8 cellular contexts compared by ENCODE assay signal in the genomic region with DNA sequence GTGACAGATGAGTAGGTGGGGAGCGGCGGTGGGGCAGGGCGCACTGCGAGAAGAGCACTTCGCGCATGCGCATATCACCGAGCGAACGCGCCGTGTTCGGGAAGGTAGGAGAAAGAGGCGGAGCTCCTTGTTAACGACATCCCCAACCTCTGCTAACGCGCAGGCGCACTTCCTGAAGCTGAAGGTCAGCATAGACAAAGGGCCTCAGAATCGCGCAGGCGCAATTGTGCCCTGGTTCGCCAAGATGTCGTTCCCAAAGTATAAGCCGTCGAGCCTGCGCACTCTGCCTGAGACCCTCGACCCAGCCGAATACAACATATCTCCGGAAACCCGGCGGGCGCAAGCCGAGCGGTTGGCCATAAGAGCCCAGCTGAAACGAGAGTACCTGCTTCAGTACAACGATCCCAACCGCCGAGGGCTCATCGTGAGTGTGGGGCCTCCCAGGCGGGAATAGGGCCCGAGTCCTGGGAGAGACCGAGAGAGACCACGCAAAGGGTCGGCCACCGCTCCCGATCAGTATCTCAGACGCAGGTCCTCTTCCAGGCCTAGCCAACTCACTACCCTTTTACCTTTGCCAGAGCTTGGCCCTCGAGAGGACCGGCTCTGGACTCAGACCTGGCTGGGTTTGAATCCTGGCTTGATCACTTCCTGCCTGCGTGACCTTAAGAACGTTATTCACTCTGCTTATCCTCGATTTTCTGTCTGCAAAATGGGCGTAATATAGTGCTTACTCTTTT. TPM values are rescaled to one million over a fixed set of nuclear protein-coding genes. Genes with fewer than 3 reads are reported as not detected.
A peak's percentile ranks its signal among the peaks of the same experiment; 100 is the strongest.
DNase-seq lines count a peak whose midpoint lies in the region; ATAC-seq and TF ChIP-seq lines count a peak whose summit lies in the region.

A gene (plus strand): TSS at position 221 of the 737 bp plus-strand sequence. CDS start 24 bp downstream, at position 245.

- H3F3A ChIP-seq in OCI-LY1 (ENCODE audit: insufficient read depth, low read length) = no peaks in the 10 kb centered on the region

- peak within 1 kb of the TSS; percentile 61 for H2AFZ ChIP-seq in OCI-LY1 (ENCODE audit: low read length)

- CTCF ChIA-PET in Calu3 (lab: Charles Lee) = interaction anchor here (0.9 to 1.5 kb wide), 6 partner anchors 28 to 248 kb away, joined by 3 to 6 read pairs (median 3); a partner anchor contains a TSS

- peak within 1 kb of the TSS; percentile 92 for H3K9ac ChIP-seq in HUES64 (ENCODE audit: low read depth, low read length)
- H3K9ac ChIP-seq in OCI-LY1 (ENCODE audit: low read length) = peak within 1 kb of the TSS; percentile 99

- H3K36me3 ChIP-seq in HUES64 (ENCODE audit: insufficient read depth, low read length) = peaks cover 37% of the 10 kb centered on the region
- peaks cover 44% of the 10 kb centered on the region for H3K36me3 ChIP-seq in OCI-LY1 (ENCODE audit: insufficient read depth, low read length)

- H3K27ac Mint-ChIP-seq in Calu3 (ENCODE audit: unreplicated experiment) = peak within 1 kb of the TSS; percentile 80

- H3K4me3 ChIP-seq in HUES64 (ENCODE audit: low read length) (peak within 1 kb of the TSS; percentile 79), OCI-LY1 (ENCODE audit: low read depth, low read length, poor library complexity, severe bottlenecking) (peak within 1 kb of the TSS; percentile 91)

- H3K36me3 Mint-ChIP-seq in Calu3 (ENCODE audit: insufficient read depth, unreplicated experiment) = peaks cover 21% of the 10 kb centered on the region

- no peaks in the 10 kb centered on the region for H3K9me3 Mint-ChIP-seq in Calu3 (ENCODE audit: low read depth, unreplicated experiment)

- H3K9me3 ChIP-seq in HUES64 (ENCODE audit: insufficient read depth, low read depth, low read length) (no peaks in the 10 kb centered on the region), OCI-LY1 (ENCODE audit: low read length) (no peaks in the 10 kb centered on the region)

- H3K4me1 Mint-ChIP-seq in Calu3 (ENCODE audit: low read depth, unreplicated experiment) = no peaks in the 10 kb centered on the region

- H3K27ac ChIP-seq in HUES64 (ENCODE audit: low read depth, low read length) (peak within 1 kb of the TSS; percentile 87), OCI-LY1 (ENCODE audit: low read depth, low read length, poor library complexity, severe bottlenecking) (peak within 1 kb of the TSS; percentile 67)

- H3K79me2 ChIP-seq in OCI-LY1 (ENCODE audit: insufficient read depth, low read length) = peaks cover 14% of the 10 kb centered on the region

- under 1% methylated on average over 53 of the region's 53 CpGs for WGBS in HUES64

- H3K4me1 ChIP-seq in HUES64 (ENCODE audit: insufficient read depth, low read length) = no peaks in the 10 kb centered on the region; the same call in 1 of the 2 replicates
- H3K4me1 ChIP-seq in OCI-LY1 (ENCODE audit: insufficient read depth, low read length, severe bottlenecking) = peaks cover 22% of the 10 kb centered on the region

- TSS peak; percentile 66 for BruUV-seq in Calu3 (replicated peaks; lab: Mats Ljungman, UMichigan)

- no peaks in the 10 kb centered on the region for H4K20me1 ChIP-seq in OCI-LY1 (ENCODE audit: insufficient read depth, low read length)

- no peak for TF ChIP-seq CTCF in Calu3 (IDR thresholded peaks at IDR 0.05; ENCODE audit: unreplicated experiment)
- TF ChIP-seq CTCF in OCI-LY1 (IDR thresholded peaks at IDR 0.05; ENCODE audit: low read length) = no peak

- H3K9me2 ChIP-seq in OCI-LY1 (ENCODE audit: low read depth, low read length) = no peaks in the 10 kb centered on the region

- intact Hi-C loops in Calu3 (cut with micrococcal nuclease; ENCODE audit: unreplicated experiment) = loop anchor here (1.0 kb wide), 1 partner anchor 146 kb away; a partner anchor contains a TSS

- peak; percentile 95 for ATAC-seq in GM21447 (IDR thresholded peaks at IDR 0.05; ENCODE audit: unreplicated experiment)

- H3K27me3 Mint-ChIP-seq in Calu3 (ENCODE audit: unreplicated experiment) = no peaks in the 10 kb centered on the region

- peak; percentile 92 for DNase-seq in Calu3
- peak; percentile 94 for DNase-seq in activated CD8-positive, alpha-beta memory T cell treated with anti-CD3 and anti-CD28 coated beads, Interleukin-2, amount 50 U/mL, for 4 hours
- peak; percentile 98 for DNase-seq in mesenteric fat pad (ENCODE audit: low spot score)
- DNase-seq in stimulated activated CD8-positive, alpha-beta memory T cell treated with anti-CD3 and anti-CD28 coated beads, Interleukin-15, amount 100 ng/mL, for 24 hours (ENCODE audit: low read depth) = peak; percentile 84

- in situ Hi-C loops in endometrial microvascular endothelial cells (cut with HindIII; ENCODE audit: inconsistent ontology term, low pct_unique_long_range_greater_than_20kb, low sequenced_read_pairs) = no loop called here

- peak within 1 kb of the TSS; percentile 92 for H3K4me2 ChIP-seq in OCI-LY1 (ENCODE audit: low read length)

- H3K4me3 Mint-ChIP-seq in Calu3 (ENCODE audit: low read depth, unreplicated experiment) = peak within 1 kb of the TSS; percentile 79

- no peaks in the 10 kb centered on the region for H3K27me3 ChIP-seq in HUES64 (ENCODE audit: insufficient read depth, low read length)
- H3K27me3 ChIP-seq in OCI-LY1 (ENCODE audit: insufficient read depth, low read length) = no peaks in the 10 kb centered on the region

RNA-seq across cellular contexts. Expression of the gene that starts here (rescaled TPM):
- total RNA-seq in Calu3 (2022) (118 and 138 TPM in 2 replicates), endometrial microvascular endothelial cells (ENCODE audit: inconsistent ontology term) (114 TPM), mesenteric fat pad (122 TPM)
- 261 TPM for polyA plus RNA-seq in HUES64 (2013, experiment 1 of 2)
- 297 TPM for polyA plus RNA-seq in HUES64 (2013, experiment 2 of 2)

Comparison
In these comparisons a context has a peak if more than half of its experiments do, and no peak if none do; other contexts are left out.
1. Peak in every context shown above with its lines: DNase-seq, ATAC-seq, H3K4me3 ChIP-seq and H3K27ac ChIP-seq.